Comparison of ENCODE assay signal across 12 cellular contexts in genomic region chr22:37416806-37417205, GRCh38. TPM values are rescaled to one million over a fixed set of nuclear protein-coding genes. Genes with fewer than 3 reads are reported as not detected.
DNase-seq lines count a peak whose midpoint lies in the region; ATAC-seq and TF ChIP-seq lines count a peak whose summit lies in the region.
"Had no signal": no experiment of that assay in that cellular context is flagged by ENCODE, and none has a peak within 500 bp of the region (broad histone marks: within the 10 kb centered on the region; RNA-seq: fewer than 3 reads in every experiment).

No MANE protein-coding gene starts in this region.

- peaks cover 12 to 99% (median 57%) of the 10 kb centered on the region in 3 donors for H3K27me3 ChIP-seq in stomach

- TF ChIP-seq CTCF in stomach (IDR thresholded peaks at IDR 0.05): no peak

- TF ChIP-seq EP300 in stomach (IDR thresholded peaks at IDR 0.05): no peak

- peak; percentile 69 for ATAC-seq in stimulated activated naive CD8-positive, alpha-beta T cell treated with anti-CD3 and anti-CD28 coated beads, Interleukin-15, amount 100 ng/mL, for 72 hours
- ATAC-seq in GM21447 (IDR thresholded peaks at IDR 0.05; ENCODE audit: unreplicated experiment): no peak
- ATAC-seq: body of pancreas had no signal

- 10 to 28% (median 19%) methylated on average over 13 of the region's 13 CpGs for WGBS in stomach, 5 donors

- peak overlapping the region; percentile 43 for H3K27ac Mint-ChIP-seq in T-helper 2 cell treated with Interferon-gamma antibody and Interleukin-4, amounts not matched to agents 5 μg/mL and 100 μg/mL, for 36 hours
- no peak overlapping the region for H3K27ac Mint-ChIP-seq in stimulated activated naive CD8-positive, alpha-beta T cell treated with anti-CD3 and anti-CD28 coated beads, Interleukin-15, amount 100 ng/mL, for 72 hours
- H3K27ac Mint-ChIP-seq: nephron had no signal

- peaks cover 61% of the 10 kb centered on the region for H3K27me3 Mint-ChIP-seq in T-helper 2 cell treated with Interferon-gamma antibody and Interleukin-4, amounts not matched to agents 5 μg/mL and 100 μg/mL, for 36 hours (ENCODE audit: low read depth)
- peaks cover 97% of the 10 kb centered on the region for H3K27me3 Mint-ChIP-seq in stimulated activated naive CD8-positive, alpha-beta T cell treated with anti-CD3 and anti-CD28 coated beads, Interleukin-15, amount 100 ng/mL, for 72 hours

- H3K36me3 ChIP-seq in stomach: no peaks in the 10 kb centered on the region

- no peaks in the 10 kb centered on the region for H3K9me3 ChIP-seq in stomach
- H3K9me3 ChIP-seq: body of pancreas had no signal

- no peaks in the 10 kb centered on the region for H3K36me3 Mint-ChIP-seq in T-helper 2 cell treated with Interferon-gamma antibody and Interleukin-4, amounts not matched to agents 5 μg/mL and 100 μg/mL, for 36 hours (ENCODE audit: low read depth)

- H3K4me1 ChIP-seq in stomach: peaks cover 13 to 26% (median 24%) of the 10 kb centered on the region in 4 donors

- DNase-seq in activated T-cell treated with anti-CD3 and anti-CD28 coated beads, Interleukin-2, amount 50 U/mL, for 1 hour: peak; percentile 38
- DNase-seq in activated T-cell treated with anti-CD3 and anti-CD28 coated beads for 4 hours (no peak), ecto neural progenitor cell (ENCODE audit: low spot score) (peak; percentile 85), hepatic stellate cell (ENCODE audit: low spot score) (no peak), stomach (no peak)
- DNase-seq in T-helper 2 cell treated with Interferon-gamma antibody and Interleukin-4, amounts not matched to agents 5 μg/mL and 100 μg/mL, for 36 hours (ENCODE audit: low spot score): peak; percentile 41
- peak; percentile 22 to 56 for DNase-seq in stimulated activated naive CD8-positive, alpha-beta T cell treated with anti-CD3 and anti-CD28 coated beads, Interleukin-15, amount 100 ng/mL, for 72 hours
- DNase-seq: foreskin melanocyte, SW 1271 had no signal

- H3K4me3 ChIP-seq in stomach: no peak overlapping the region
- H3K4me3 ChIP-seq: body of pancreas had no signal

- no peak overlapping the region for H3K27ac ChIP-seq in stomach
- H3K27ac ChIP-seq: body of pancreas had no signal

- no peak for TF ChIP-seq POLR2A in stomach (IDR thresholded peaks at IDR 0.05)

- peaks cover 29% of the 10 kb centered on the region for H3K4me1 Mint-ChIP-seq in T-helper 2 cell treated with Interferon-gamma antibody and Interleukin-4, amounts not matched to agents 5 μg/mL and 100 μg/mL, for 36 hours (ENCODE audit: low read depth)
- H3K4me1 Mint-ChIP-seq in stimulated activated naive CD8-positive, alpha-beta T cell treated with anti-CD3 and anti-CD28 coated beads, Interleukin-15, amount 100 ng/mL, for 72 hours: peaks cover 52% of the 10 kb centered on the region

- intact Hi-C loops in stomach (cut with DNase I; ENCODE audit: low total_unique reads): no loop called here

- peak overlapping the region; percentile 63 for H3K4me3 Mint-ChIP-seq in T-helper 2 cell treated with Interferon-gamma antibody and Interleukin-4, amounts not matched to agents 5 μg/mL and 100 μg/mL, for 36 hours
- peak overlapping the region in 1 of 2 donors; percentile 24 for H3K4me3 Mint-ChIP-seq in stimulated activated naive CD8-positive, alpha-beta T cell treated with anti-CD3 and anti-CD28 coated beads, Interleukin-15, amount 100 ng/mL, for 72 hours
- H3K4me3 Mint-ChIP-seq: nephron had no signal

- H3K9me3 Mint-ChIP-seq in T-helper 2 cell treated with Interferon-gamma antibody and Interleukin-4, amounts not matched to agents 5 μg/mL and 100 μg/mL, for 36 hours: no peaks in the 10 kb centered on the region
- H3K9me3 Mint-ChIP-seq in stimulated activated naive CD8-positive, alpha-beta T cell treated with anti-CD3 and anti-CD28 coated beads, Interleukin-15, amount 100 ng/mL, for 72 hours: no peaks in the 10 kb centered on the region
- H3K9me3 Mint-ChIP-seq: nephron had no signal

RNA-seq across cellular contexts. Expression of gene ELFN2, which starts 10.5 kb away (rescaled TPM):
- under 1 TPM in 2 of 5 donors, not detected in 3; 0.18 to 0.89 TPM for total RNA-seq in stomach
- under 1 TPM in 1 of 3 donors, not detected in 2; 0.03 TPM for polyA plus RNA-seq in stomach

Comparison
In these comparisons a context has a peak if more than half of its experiments do, and no peak if none do; other contexts are left out.
1. DNase-seq: peak in activated T-cell treated with anti-CD3 and anti-CD28 coated beads, Interleukin-2, amount 50 U/mL, for 1 hour (single experiment), T-helper 2 cell treated with Interferon-gamma antibody and Interleukin-4, amounts not matched to agents 5 μg/mL and 100 μg/mL, for 36 hours (single experiment), ecto neural progenitor cell (single experiment) and stimulated activated naive CD8-positive, alpha-beta T cell treated with anti-CD3 and anti-CD28 coated beads, Interleukin-15, amount 100 ng/mL, for 72 hours (2 of 2); none in activated T-cell treated with anti-CD3 and anti-CD28 coated beads for 4 hours (single experiment), hepatic stellate cell (single experiment) and stomach (single experiment).